ENCODE assay signal across 1 cellular context in genomic region chr9:120874226-120874839, GRCh38.
TF ChIP-seq lines count a peak whose summit lies in the region.

No MANE protein-coding gene starts in this region.

TF ChIP-seq in H1, 55 proteins besides CTCF, POLR2A, EP300 and RAD21:
- TF ChIP-seq MAX (IDR thresholded peaks at IDR 0.05) (no peak), KDM4A (IDR thresholded peaks at IDR 0.05; ENCODE audit: low read depth, low read length, severe bottlenecking) (no peak), BACH1 (IDR thresholded peaks at IDR 0.05; ENCODE audit: low read length) (no peak), RFX5 (IDR thresholded peaks at IDR 0.05; ENCODE audit: borderline replicate concordance, low read depth, low read length) (no peak), CBX5 (IDR thresholded peaks at IDR 0.05; ENCODE audit: low read depth, low read length) (no peak), NANOG (IDR thresholded peaks at IDR 0.05; ENCODE audit: insufficient read depth, low read depth, low read length, poor library complexity, severe bottlenecking) (no peak), EZH2 (IDR thresholded peaks at IDR 0.05; ENCODE audit: low read depth, low read length, severe bottlenecking) (no peak), ASH2L (IDR thresholded peaks at IDR 0.05; ENCODE audit: low read length) (no peak), CHD2 (IDR thresholded peaks at IDR 0.05; ENCODE audit: low read length) (no peak), MAFK (IDR thresholded peaks at IDR 0.05; ENCODE audit: low read depth, low read length) (no peak), KDM1A (IDR thresholded peaks at IDR 0.05; ENCODE audit: borderline replicate concordance, low read length) (no peak), SIRT6 (IDR thresholded peaks at IDR 0.05; ENCODE audit: low read length) (no peak), JUND (IDR thresholded peaks at IDR 0.05; ENCODE audit: low read length) (no peak), SIN3A (conservative IDR thresholded peaks at IDR 0.05 in 1 of 2, IDR thresholded peaks at IDR 0.05 in 1 of 2; ENCODE audit: low read depth in 1 of 2, low read length in 2 of 2) (no peak), CBX8 (IDR thresholded peaks at IDR 0.05; ENCODE audit: borderline replicate concordance, low read depth, low read length) (no peak), ZNF274 (IDR thresholded peaks at IDR 0.05; ENCODE audit: borderline replicate concordance, extremely low read depth, low read length) (no peak), KDM5A (IDR thresholded peaks at IDR 0.05; ENCODE audit: low read length) (no peak), RNF2 (IDR thresholded peaks at IDR 0.05; ENCODE audit: borderline replicate concordance, low read depth, low read length, missing control alignments, poor library complexity, severe bottlenecking) (no peak), FOSL1 (IDR thresholded peaks at IDR 0.05; ENCODE audit: insufficient read depth, low read depth, low read length) (no peak)
